Comparison of ENCODE assay signal across 21 cellular contexts in the genomic region with DNA sequence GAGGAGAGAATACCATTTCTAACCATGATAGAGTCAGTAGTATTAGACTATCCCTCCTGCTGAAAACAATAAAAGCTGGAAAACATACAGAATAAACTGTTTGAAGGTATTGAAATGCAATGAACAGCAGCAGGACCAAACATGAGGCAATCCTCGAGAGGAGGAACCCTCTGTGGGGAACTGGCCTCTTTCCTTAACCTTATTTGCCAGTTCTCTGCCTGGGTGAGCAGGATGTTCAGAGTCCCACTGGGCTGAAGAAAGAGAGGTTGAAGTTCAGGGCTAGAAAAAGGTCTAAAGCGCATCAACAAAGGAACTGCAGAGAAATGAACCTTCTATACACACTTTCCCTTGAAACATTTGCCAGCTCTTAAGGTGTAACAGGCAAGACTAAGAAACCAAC.
"Had no signal": no experiment of that assay in that cellular context is flagged by ENCODE, and none has a peak within 500 bp of the region (broad histone marks: within the 10 kb centered on the region; RNA-seq: fewer than 3 reads in every experiment).

No MANE protein-coding gene starts in this region.

- DNase-seq: cortex of kidney; dorsolateral prefrontal cortex; effector CD4-positive, alpha-beta T cell; hypothalamus; immature natural killer cell; islet precursor cell; mesenchymal stem cell; mucosa of descending colon; naive B cell; nucleus accumbens; ovary; sigmoid colon; stimulated activated CD4-positive, alpha-beta T cell treated with anti-CD3 and anti-CD28 coated beads, Interleukin-2, amount 100 ng/mL, for 24 hours; stimulated activated CD4-positive, alpha-beta T cell treated with anti-CD3 and anti-CD28 coated beads, Interleukin-4, amount 100 ng/mL, for 24 hours; stimulated activated naive CD4-positive, alpha-beta T cell treated with Interleukin-2 at 50 U/mL for 16 hours; stomach; thyroid gland; trophoblast cell had no signal

- H3K36me3 ChIP-seq: ovary, sigmoid colon, stomach, thyroid gland had no signal

- H3K27ac ChIP-seq: dorsolateral prefrontal cortex, ovary, sigmoid colon, stomach, thyroid gland had no signal

- H3K4me1 ChIP-seq: sigmoid colon, stomach, thyroid gland had no signal

- H3K4me3 ChIP-seq: dorsolateral prefrontal cortex, lung, mucosa of descending colon, ovary, sigmoid colon, stomach, thyroid gland had no signal

- ATAC-seq: mucosa of descending colon; natural killer cell treated with Interleukin-12 subunit alpha and Interleukin-12 subunit beta and Interleukin-15 and Interleukin-18, amount 100 ng/mL, for 72 hours; stimulated activated effector memory CD8-positive, alpha-beta T cell treated with anti-CD3 and anti-CD28 coated beads, Interleukin-12 subunit alpha, Interleukin-12 subunit beta, amount 100 ng/mL, for 72 hours had no signal

- H3K9me3 ChIP-seq: mucosa of descending colon, ovary, sigmoid colon, stomach, thyroid gland had no signal

- H3K27me3 ChIP-seq: dorsolateral prefrontal cortex, ovary, sigmoid colon, stomach, thyroid gland had no signal
